ENCODE assay signal across 11 cellular contexts in the genomic region with DNA sequence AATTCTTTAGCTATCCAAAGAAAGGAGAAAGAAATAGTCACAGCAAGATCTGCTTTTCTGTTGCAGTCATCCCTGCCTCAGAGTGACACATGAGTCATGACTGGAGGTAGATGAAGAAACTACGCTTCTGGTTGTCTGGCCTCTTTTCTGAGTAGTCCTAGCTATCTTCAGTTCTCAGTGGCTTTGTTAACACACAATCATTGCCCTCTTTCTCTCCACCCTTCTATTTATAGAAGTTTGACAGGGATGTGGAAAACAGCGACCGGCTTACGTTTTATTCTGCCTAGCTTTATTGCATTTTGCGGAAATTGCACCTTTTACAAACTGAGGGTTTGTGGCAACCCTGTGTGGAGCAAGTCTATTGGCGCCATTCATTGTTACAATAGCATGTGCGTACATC. TPM values are rescaled to one million over a fixed set of nuclear protein-coding genes. Genes with fewer than 3 reads are reported as not detected.
A peak's percentile ranks its signal among the peaks of the same experiment; 100 is the strongest.
DNase-seq lines count a peak whose midpoint lies in the region; ATAC-seq and TF ChIP-seq lines count a peak whose summit lies in the region.
"Had no signal": no experiment of that assay in that cellular context is flagged by ENCODE, and none has a peak within 500 bp of the region (broad histone marks: within the 10 kb centered on the region; RNA-seq: fewer than 3 reads in every experiment).

No MANE protein-coding gene starts in this region.

- DNase-seq in Caki2 (ENCODE audit: low read depth) (peak; percentile 10), NOMO-1 treated with DMSO at 0.1 percent for 48 hours (lab: John Stamatoyannopoulos, UW; ENCODE audit: unreplicated experiment) (peak; percentile 85), NCI-H187 treated with DMSO at 0.1 percent for 48 hours (lab: John Stamatoyannopoulos, UW) (no peak), GM13977 (ENCODE audit: low spot score) (no peak), NCI-H2081 (lab: John Stamatoyannopoulos, UW) (no peak)
- no peak for DNase-seq in activated naive CD8-positive, alpha-beta T cell treated with anti-CD3 and anti-CD28 coated beads, Interleukin-2, amount 50 U/mL, for 24 hours
- DNase-seq: left cardiac atrium, NCI-H187 had no signal

- no peaks in the 10 kb centered on the region for H3K27me3 Mint-ChIP-seq in activated naive CD8-positive, alpha-beta T cell treated with anti-CD3 and anti-CD28 coated beads, Interleukin-2, amount 50 U/mL, for 24 hours
- H3K27me3 Mint-ChIP-seq in stimulated activated memory B cell treated with anti-CD40 and anti-IgM and Interleukin-4, amounts not matched to agents 10 μg/mL and 1 μg/mL and 100 μg/mL, for 72 hours, result no peaks in the 10 kb centered on the region
- H3K27me3 Mint-ChIP-seq: CD4-positive, CD25-positive, alpha-beta regulatory T cell had no signal

- peaks cover 11% of the 10 kb centered on the region for H3K36me3 Mint-ChIP-seq in activated naive CD8-positive, alpha-beta T cell treated with anti-CD3 and anti-CD28 coated beads, Interleukin-2, amount 50 U/mL, for 24 hours (ENCODE audit: low read depth)
- peaks cover 3% of the 10 kb centered on the region for H3K36me3 Mint-ChIP-seq in stimulated activated memory B cell treated with anti-CD40 and anti-IgM and Interleukin-4, amounts not matched to agents 10 μg/mL and 1 μg/mL and 100 μg/mL, for 72 hours
- H3K36me3 Mint-ChIP-seq: CD4-positive, CD25-positive, alpha-beta regulatory T cell had no signal

- H3K4me1 ChIP-seq in liver (ENCODE audit: control insufficient read depth in 4 of 4, insufficient read depth in 4 of 4, low read length in 3 of 4), result peaks cover 0 to 29% (median 10%) of the 10 kb centered on the region in 4 donors

- in situ Hi-C loops in Caki2 (cut with HindIII; ENCODE audit: low pct_unique_long_range_greater_than_20kb, low sequenced_read_pairs) (no loop called here), GM13977 (cut with MboI; ENCODE audit: low pct_unique_long_range_greater_than_20kb, low sequenced_read_pairs, unreplicated experiment) (no loop called here)

- 79% methylated on average over 7 of the region's 7 CpGs for WGBS in liver

- no peaks in the 10 kb centered on the region for H3K27me3 ChIP-seq in liver (ENCODE audit: control insufficient read depth in 4 of 4, insufficient read depth in 4 of 4, low read length in 3 of 4)

- no peak for TF ChIP-seq RAD21 in liver (IDR thresholded peaks at IDR 0.05)

- peaks cover 45% of the 10 kb centered on the region for H3K4me1 Mint-ChIP-seq in activated naive CD8-positive, alpha-beta T cell treated with anti-CD3 and anti-CD28 coated beads, Interleukin-2, amount 50 U/mL, for 24 hours
- peaks cover 3% of the 10 kb centered on the region for H3K4me1 Mint-ChIP-seq in stimulated activated memory B cell treated with anti-CD40 and anti-IgM and Interleukin-4, amounts not matched to agents 10 μg/mL and 1 μg/mL and 100 μg/mL, for 72 hours

- H3K36me3 ChIP-seq in liver (ENCODE audit: control insufficient read depth in 4 of 4, insufficient read depth in 3 of 4, low read depth in 1 of 4, low read length in 3 of 4), result no peaks in the 10 kb centered on the region

- no peak overlapping the region for H3K4me3 Mint-ChIP-seq in activated naive CD8-positive, alpha-beta T cell treated with anti-CD3 and anti-CD28 coated beads, Interleukin-2, amount 50 U/mL, for 24 hours
- no peak overlapping the region for H3K4me3 Mint-ChIP-seq in stimulated activated memory B cell treated with anti-CD40 and anti-IgM and Interleukin-4, amounts not matched to agents 10 μg/mL and 1 μg/mL and 100 μg/mL, for 72 hours
- H3K4me3 Mint-ChIP-seq: CD4-positive, CD25-positive, alpha-beta regulatory T cell had no signal

- peak overlapping the region; percentile 97 to 100 for H3K27ac ChIP-seq in liver (ENCODE audit: low read depth in 1 of 2, low read length in 2 of 2)

- ATAC-seq in activated naive CD8-positive, alpha-beta T cell treated with anti-CD3 and anti-CD28 coated beads, Interleukin-2, amount 50 U/mL, for 24 hours, result peak; percentile 97
- no peak for ATAC-seq in stimulated activated memory B cell treated with anti-CD40 and anti-IgM and Interleukin-4, amounts not matched to agents 10 μg/mL and 1 μg/mL and 100 μg/mL, for 72 hours
- ATAC-seq: left cardiac atrium had no signal

- TF ChIP-seq CTCF in liver (IDR thresholded peaks at IDR 0.05; ENCODE audit: low read depth, low read length, missing input control), result no peak
- TF ChIP-seq CTCF in GM13977 (IDR thresholded peaks at IDR 0.05; ENCODE audit: extremely low read depth, insufficient read depth, missing control alignments), result no peak

- peaks cover 2% of the 10 kb centered on the region for H3K9me3 Mint-ChIP-seq in activated naive CD8-positive, alpha-beta T cell treated with anti-CD3 and anti-CD28 coated beads, Interleukin-2, amount 50 U/mL, for 24 hours
- peaks cover 2% of the 10 kb centered on the region for H3K9me3 Mint-ChIP-seq in stimulated activated memory B cell treated with anti-CD40 and anti-IgM and Interleukin-4, amounts not matched to agents 10 μg/mL and 1 μg/mL and 100 μg/mL, for 72 hours

- H3K9ac ChIP-seq in liver (ENCODE audit: low read depth in 1 of 2, low read length in 2 of 2), result no peak overlapping the region

- no peaks in the 10 kb centered on the region for H3K9me3 ChIP-seq in liver (ENCODE audit: control insufficient read depth in 4 of 4, low read length in 3 of 4)

- peak overlapping the region; percentile 53 for H3K27ac Mint-ChIP-seq in activated naive CD8-positive, alpha-beta T cell treated with anti-CD3 and anti-CD28 coated beads, Interleukin-2, amount 50 U/mL, for 24 hours
- H3K27ac Mint-ChIP-seq in stimulated activated memory B cell treated with anti-CD40 and anti-IgM and Interleukin-4, amounts not matched to agents 10 μg/mL and 1 μg/mL and 100 μg/mL, for 72 hours, result no peak overlapping the region

- H3K4me3 ChIP-seq in liver (ENCODE audit: low read depth in 1 of 3, low read length in 3 of 3), result no peak overlapping the region

TF ChIP-seq in liver, 16 proteins besides CTCF, POLR2A, EP300 and RAD21:
- TF ChIP-seq SP1 (IDR thresholded peaks at IDR 0.05) (no peak), FOXA2 (IDR thresholded peaks at IDR 0.05) (no peak), HNF4A (conservative IDR thresholded peaks at IDR 0.05) (no peak), HNF4G (IDR thresholded peaks at IDR 0.05) (no peak), FOXA1 (IDR thresholded peaks at IDR 0.05) (no peak), YY1 (IDR thresholded peaks at IDR 0.05) (no peak), GABPA (IDR thresholded peaks at IDR 0.05 in 1 of 2, conservative IDR thresholded peaks at IDR 0.05 in 1 of 2) (no peak), JUND (IDR thresholded peaks at IDR 0.05) (no peak)
- TF ChIP-seq, protein P1, sequence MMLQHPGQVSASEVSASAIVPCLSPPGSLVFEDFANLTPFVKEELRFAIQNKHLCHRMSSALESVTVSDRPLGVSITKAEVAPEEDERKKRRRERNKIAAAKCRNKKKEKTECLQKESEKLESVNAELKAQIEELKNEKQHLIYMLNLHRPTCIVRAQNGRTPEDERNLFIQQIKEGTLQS (IDR thresholded peaks at IDR 0.05), result no peak
- TF ChIP-seq, protein P2, sequence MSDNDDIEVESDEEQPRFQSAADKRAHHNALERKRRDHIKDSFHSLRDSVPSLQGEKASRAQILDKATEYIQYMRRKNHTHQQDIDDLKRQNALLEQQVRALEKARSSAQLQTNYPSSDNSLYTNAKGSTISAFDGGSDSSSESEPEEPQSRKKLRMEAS (IDR thresholded peaks at IDR 0.05), result no peak

RNA-seq across cellular contexts. Expression of a gene that starts 26.7 kb away (rescaled TPM):
- total RNA-seq in Caki2 (2014; rRNA removed; shearing (Covaris generic); ENCODE audit: low replicate concordance), result 10.0 and 18.7 TPM in 2 replicates
- total RNA-seq in liver, result 10 to 100 TPM; 16.7 to 57.6 TPM
- 10 to 100 TPM in 1 of 2 donors, 1 to 10 TPM in 1; 10.0 to 24.1 TPM for polyA plus RNA-seq in liver

Comparison
In these comparisons a context has a peak if more than half of its experiments do, and no peak if none do; other contexts are left out.
1. DNase-seq: peak in Caki2 (single experiment) and NOMO-1 treated with DMSO at 0.1 percent for 48 hours (single experiment); none in activated naive CD8-positive, alpha-beta T cell treated with anti-CD3 and anti-CD28 coated beads, Interleukin-2, amount 50 U/mL, for 24 hours (single experiment), NCI-H187 treated with DMSO at 0.1 percent for 48 hours (single experiment), GM13977 (single experiment) and NCI-H2081 (0 of 2).